Comparison of ENCODE assay signal across 1 cellular context in the genomic region with DNA sequence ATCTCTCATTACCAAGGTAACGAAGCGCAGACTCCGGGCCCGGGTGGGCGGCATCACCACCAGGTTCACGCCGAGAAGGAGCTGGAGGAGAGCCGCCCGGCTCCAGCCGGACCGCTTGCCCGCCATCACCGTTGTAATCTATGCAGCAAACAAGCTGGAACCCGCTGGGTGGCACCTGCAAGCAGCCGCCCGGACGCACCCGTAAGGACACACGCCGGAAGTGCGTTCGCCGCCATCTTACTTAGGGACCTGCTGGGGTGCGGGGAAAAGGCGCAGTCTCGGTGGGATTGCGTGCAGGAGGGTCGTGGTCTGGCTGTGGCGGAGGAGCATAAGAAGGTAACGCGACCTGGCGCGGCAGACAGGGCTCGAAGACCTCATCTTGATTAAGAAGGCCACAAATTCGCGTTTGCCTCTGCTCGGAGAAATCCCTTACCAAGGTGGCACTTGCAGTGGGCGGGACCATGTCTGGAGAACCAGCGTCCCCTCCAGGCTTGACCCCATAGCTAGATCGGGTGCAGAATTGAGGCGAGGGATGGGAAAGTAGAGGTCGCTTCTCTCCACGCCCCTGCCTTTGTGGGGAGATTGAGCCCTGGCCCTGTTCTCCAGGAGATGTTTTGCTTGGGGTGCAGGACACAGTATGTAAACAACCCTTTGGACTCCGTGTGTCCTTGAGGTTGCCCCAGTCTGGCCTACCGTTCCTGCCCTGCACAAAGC.
TF ChIP-seq lines count a peak whose summit lies in the region.

A gene with protein sequence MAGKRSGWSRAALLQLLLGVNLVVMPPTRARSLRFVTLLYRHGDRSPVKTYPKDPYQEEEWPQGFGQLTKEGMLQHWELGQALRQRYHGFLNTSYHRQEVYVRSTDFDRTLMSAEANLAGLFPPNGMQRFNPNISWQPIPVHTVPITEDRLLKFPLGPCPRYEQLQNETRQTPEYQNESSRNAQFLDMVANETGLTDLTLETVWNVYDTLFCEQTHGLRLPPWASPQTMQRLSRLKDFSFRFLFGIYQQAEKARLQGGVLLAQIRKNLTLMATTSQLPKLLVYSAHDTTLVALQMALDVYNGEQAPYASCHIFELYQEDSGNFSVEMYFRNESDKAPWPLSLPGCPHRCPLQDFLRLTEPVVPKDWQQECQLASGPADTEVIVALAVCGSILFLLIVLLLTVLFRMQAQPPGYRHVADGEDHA (minus strand): TSS at position 151 of the 714 bp plus-strand sequence. CDS start 25 bp downstream, at position 126.

TF ChIP-seq in K562, 482 proteins besides CTCF, POLR2A, EP300 and RAD21 (continued from another document):
- TF ChIP-seq, protein P1, sequence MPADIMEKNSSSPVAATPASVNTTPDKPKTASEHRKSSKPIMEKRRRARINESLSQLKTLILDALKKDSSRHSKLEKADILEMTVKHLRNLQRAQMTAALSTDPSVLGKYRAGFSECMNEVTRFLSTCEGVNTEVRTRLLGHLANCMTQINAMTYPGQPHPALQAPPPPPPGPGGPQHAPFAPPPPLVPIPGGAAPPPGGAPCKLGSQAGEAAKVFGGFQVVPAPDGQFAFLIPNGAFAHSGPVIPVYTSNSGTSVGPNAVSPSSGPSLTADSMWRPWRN (IDR thresholded peaks at IDR 0.05; ENCODE audit: low read depth): no peak
- no peak for TF ChIP-seq ZNF695 (CRISPR knock-in tag; IDR thresholded peaks at IDR 0.05)
- peak; percentile 94 for TF ChIP-seq NR2C1 (IDR thresholded peaks at IDR 0.05)
- peak; percentile 96 for TF ChIP-seq NR2C1 (tag; IDR thresholded peaks at IDR 0.05)
- TF ChIP-seq PHF21A (IDR thresholded peaks at IDR 0.05; ENCODE audit: borderline replicate concordance, low read depth): peak; percentile 84; the same call in 1 of the 2 replicates
- TF ChIP-seq SMC3 (conservative IDR thresholded peaks at IDR 0.05; ENCODE audit: insufficient read depth, low read depth, low read length): 0 out of 2 replicates have a peak, but pooled peaks have one; percentile 20
- TF ChIP-seq, protein P2, sequence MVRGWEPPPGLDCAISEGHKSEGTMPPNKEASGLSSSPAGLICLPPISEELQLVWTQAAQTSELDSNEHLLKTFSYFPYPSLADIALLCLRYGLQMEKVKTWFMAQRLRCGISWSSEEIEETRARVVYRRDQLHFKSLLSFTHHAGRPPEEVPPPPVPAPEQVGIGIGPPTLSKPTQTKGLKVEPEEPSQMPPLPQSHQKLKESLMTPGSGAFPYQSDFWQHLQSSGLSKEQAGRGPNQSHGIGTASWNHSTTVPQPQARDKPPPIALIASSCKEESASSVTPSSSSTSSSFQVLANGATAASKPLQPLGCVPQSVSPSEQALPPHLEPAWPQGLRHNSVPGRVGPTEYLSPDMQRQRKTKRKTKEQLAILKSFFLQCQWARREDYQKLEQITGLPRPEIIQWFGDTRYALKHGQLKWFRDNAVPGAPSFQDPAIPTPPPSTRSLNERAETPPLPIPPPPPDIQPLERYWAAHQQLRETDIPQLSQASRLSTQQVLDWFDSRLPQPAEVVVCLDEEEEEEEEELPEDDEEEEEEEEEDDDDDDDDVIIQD (CRISPR knock-in tag; IDR thresholded peaks at IDR 0.05): no peak
- TF ChIP-seq NELFE (IDR thresholded peaks at IDR 0.05; ENCODE audit: insufficient read depth, insufficient read length): no peak
- no peak for TF ChIP-seq SMARCB1 (IDR thresholded peaks at IDR 0.05; ENCODE audit: insufficient read length, low read depth)
